In genomic region chr14:26187996-26188605, GRCh38 we compare ENCODE assay signal across 19 cellular contexts.
"Had no signal": no experiment of that assay in that cellular context is flagged by ENCODE, and none has a peak within 500 bp of the region (broad histone marks: within the 10 kb centered on the region; RNA-seq: fewer than 3 reads in every experiment).

No MANE protein-coding gene starts in this region.

- H3K27me3 Mint-ChIP-seq: activated CD4-positive, alpha-beta memory T cell treated with anti-CD3 and anti-CD28 coated beads for 36 hours; activated naive CD8-positive, alpha-beta T cell treated with anti-CD3 and anti-CD28 coated beads, Interleukin-2, amount 10 ng/mL, durations not matched to agents 7 days and 5 days; naive thymus-derived CD4-positive, alpha-beta T cell; progenitor cell of endocrine pancreas; stimulated activated naive CD8-positive, alpha-beta T cell treated with anti-CD3 and anti-CD28 coated beads, Interleukin-15, Interleukin-2, amounts not matched to agents 100 ng/mL and 50 ng/mL, for 24 hours had no signal

- H3K4me3 Mint-ChIP-seq: activated CD4-positive, alpha-beta memory T cell treated with anti-CD3 and anti-CD28 coated beads for 36 hours; activated naive CD4-positive, alpha-beta T cell treated with anti-CD3 and anti-CD28 coated beads for 36 hours; activated naive CD8-positive, alpha-beta T cell treated with anti-CD3 and anti-CD28 coated beads, Interleukin-2, amount 10 ng/mL, durations not matched to agents 7 days and 5 days; naive thymus-derived CD4-positive, alpha-beta T cell; neural crest cell; stimulated activated naive CD8-positive, alpha-beta T cell treated with anti-CD3 and anti-CD28 coated beads, Interleukin-15, Interleukin-2, amounts not matched to agents 100 ng/mL and 50 ng/mL, for 24 hours had no signal

- H3K36me3 Mint-ChIP-seq: activated CD4-positive, alpha-beta memory T cell treated with anti-CD3 and anti-CD28 coated beads for 36 hours; activated naive CD8-positive, alpha-beta T cell treated with anti-CD3 and anti-CD28 coated beads, Interleukin-2, amount 10 ng/mL, durations not matched to agents 7 days and 5 days; naive thymus-derived CD4-positive, alpha-beta T cell had no signal

- DNase-seq: activated CD4-positive, alpha-beta memory T cell treated with anti-CD3 and anti-CD28 coated beads for 36 hours; activated CD4-positive, alpha-beta T cell treated with anti-CD3 and anti-CD28 coated beads for 48 hours; activated CD4-positive, CD25-positive, alpha-beta regulatory T cell; activated naive CD4-positive, alpha-beta T cell treated with anti-CD3 and anti-CD28 coated beads for 36 hours; activated naive CD8-positive, alpha-beta T cell treated with anti-CD3 and anti-CD28 coated beads, Interleukin-2, amount 10 ng/mL, durations not matched to agents 7 days and 5 days; activated T-cell treated with anti-CD3 and anti-CD28 coated beads, Interleukin-2, amount 50 U/mL, for 48 hours; amygdala; kidney; left lung; naive thymus-derived CD4-positive, alpha-beta T cell; stimulated activated CD4-positive, alpha-beta T cell treated with anti-CD3 and anti-CD28 coated beads, Interleukin-1b, Interleukin-23, amount 100 ng/mL, for 48 hours; substantia nigra; T-helper 1 cell; T-helper 9 cell; tibial artery had no signal

- ATAC-seq: left lung; naive thymus-derived CD4-positive, alpha-beta T cell had no signal

- H3K27ac Mint-ChIP-seq: activated CD4-positive, alpha-beta memory T cell treated with anti-CD3 and anti-CD28 coated beads for 36 hours; activated naive CD4-positive, alpha-beta T cell treated with anti-CD3 and anti-CD28 coated beads for 36 hours; activated naive CD8-positive, alpha-beta T cell treated with anti-CD3 and anti-CD28 coated beads, Interleukin-2, amount 10 ng/mL, durations not matched to agents 7 days and 5 days; naive thymus-derived CD4-positive, alpha-beta T cell; progenitor cell of endocrine pancreas; stimulated activated naive CD8-positive, alpha-beta T cell treated with anti-CD3 and anti-CD28 coated beads, Interleukin-15, Interleukin-2, amounts not matched to agents 100 ng/mL and 50 ng/mL, for 24 hours had no signal

- H3K4me1 Mint-ChIP-seq: activated naive CD8-positive, alpha-beta T cell treated with anti-CD3 and anti-CD28 coated beads, Interleukin-2, amount 10 ng/mL, durations not matched to agents 7 days and 5 days; naive thymus-derived CD4-positive, alpha-beta T cell; neural crest cell had no signal

- H3K4me3 ChIP-seq: coronary artery, left lung, tibial artery had no signal
